9 cellular contexts compared by ENCODE assay signal in genomic region chr1:6127587-6128163, GRCh38. TPM values are rescaled to one million over a fixed set of nuclear protein-coding genes. Genes with fewer than 3 reads are reported as not detected.
DNase-seq lines count a peak whose midpoint lies in the region; ATAC-seq, FAIRE-seq and TF ChIP-seq lines count a peak whose summit lies in the region.
"Had no signal": no experiment of that assay in that cellular context is flagged by ENCODE, and none has a peak within 500 bp of the region (broad histone marks: within the 10 kb centered on the region; RNA-seq: fewer than 3 reads in every experiment).

No MANE protein-coding gene starts in this region.

- ATAC-seq in GM21576 (IDR thresholded peaks at IDR 0.05; ENCODE audit: unreplicated experiment) (no peak), GM19397 (IDR thresholded peaks at IDR 0.05; ENCODE audit: unreplicated experiment) (no peak)

- H3K27me3 ChIP-seq in astrocyte (ENCODE audit: insufficient read depth, low read length): no peaks in the 10 kb centered on the region
- H3K27me3 ChIP-seq in iPS-20b (ENCODE audit: insufficient read depth, low read length): peaks cover 23% of the 10 kb centered on the region

- H3K9ac ChIP-seq in astrocyte (ENCODE audit: low read length) (no peak overlapping the region), iPS-20b (ENCODE audit: low read depth, low read length) (no peak overlapping the region)

- H3K27ac Mint-ChIP-seq in T-helper 2 cell treated with Interferon-gamma antibody and Interleukin-4, amounts not matched to agents 5 μg/mL and 100 μg/mL, for 36 hours: no peak overlapping the region
- no peak overlapping the region for H3K27ac Mint-ChIP-seq in astrocyte (ENCODE audit: unreplicated experiment)

- H3K4me2 ChIP-seq in astrocyte (ENCODE audit: low read length): peak overlapping the region; percentile 71

- no peak overlapping the region for H3K4me3 Mint-ChIP-seq in T-helper 2 cell treated with Interferon-gamma antibody and Interleukin-4, amounts not matched to agents 5 μg/mL and 100 μg/mL, for 36 hours
- H3K4me3 Mint-ChIP-seq in astrocyte (ENCODE audit: unreplicated experiment): no peak overlapping the region

- no peaks in the 10 kb centered on the region for H3K79me2 ChIP-seq in astrocyte (ENCODE audit: insufficient read depth, low read length)

- H3K9me3 ChIP-seq in astrocyte (ENCODE audit: insufficient read depth, low read depth, low read length) (peaks cover 8% of the 10 kb centered on the region), iPS-20b (ENCODE audit: insufficient read depth, low read depth, low read length) (0 out of 2 replicates have a peak, but pooled peaks cover 5% of the 10 kb centered on the region)

- DNase-seq in NCI-H2081 (lab: John Stamatoyannopoulos, UW) (peak; percentile 39 to 54), NCI-H2081 treated with DMSO at 0.1 percent for 48 hours (lab: John Stamatoyannopoulos, UW) (no peak), astrocyte (ENCODE audit: low read depth) (peak; percentile 11)
- DNase-seq in T-helper 2 cell treated with Interferon-gamma antibody and Interleukin-4, amounts not matched to agents 5 μg/mL and 100 μg/mL, for 36 hours (ENCODE audit: low spot score): peak; percentile 49
- DNase-seq in stimulated activated CD4-positive, alpha-beta T cell treated with anti-CD3 and anti-CD28 coated beads, Interleukin-1b, Interleukin-23, amount 100 ng/mL, for 24 hours (ENCODE audit: low read depth in 4 of 4, low spot score in 1 of 4): peak; percentile 21 to 68 (median 62)

- no peaks in the 10 kb centered on the region for H4K20me1 ChIP-seq in astrocyte (ENCODE audit: insufficient read depth, low read length)

- no peaks in the 10 kb centered on the region for H3K27me3 Mint-ChIP-seq in T-helper 2 cell treated with Interferon-gamma antibody and Interleukin-4, amounts not matched to agents 5 μg/mL and 100 μg/mL, for 36 hours (ENCODE audit: low read depth)
- H3K27me3 Mint-ChIP-seq in astrocyte (ENCODE audit: low read depth, unreplicated experiment): peaks cover 42% of the 10 kb centered on the region

- TF ChIP-seq CTCF in astrocyte (IDR thresholded peaks at IDR 0.05; ENCODE audit: insufficient read depth, low read depth, low read length): no peak

- H3K27ac ChIP-seq in astrocyte (ENCODE audit: low read depth, low read length) (no peak overlapping the region), iPS-20b (ENCODE audit: low read length) (no peak overlapping the region)

- no peak overlapping the region for H3K4me3 ChIP-seq in astrocyte (ENCODE audit: insufficient read depth, low read depth, low read length)
- H3K4me3 ChIP-seq in iPS-20b (ENCODE audit: low read length): peak overlapping the region; percentile 56; the same call in 1 of the 2 replicates

- no peaks in the 10 kb centered on the region for H3K4me1 Mint-ChIP-seq in T-helper 2 cell treated with Interferon-gamma antibody and Interleukin-4, amounts not matched to agents 5 μg/mL and 100 μg/mL, for 36 hours (ENCODE audit: low read depth)
- H3K4me1 Mint-ChIP-seq in astrocyte (ENCODE audit: low read depth, unreplicated experiment): no peaks in the 10 kb centered on the region

- H3K36me3 Mint-ChIP-seq in T-helper 2 cell treated with Interferon-gamma antibody and Interleukin-4, amounts not matched to agents 5 μg/mL and 100 μg/mL, for 36 hours (ENCODE audit: low read depth): no peaks in the 10 kb centered on the region
- no peaks in the 10 kb centered on the region for H3K36me3 Mint-ChIP-seq in astrocyte (ENCODE audit: low read depth, unreplicated experiment)

- H2AFZ ChIP-seq in astrocyte (ENCODE audit: low read depth, low read length): peak overlapping the region; percentile 77

- no peaks in the 10 kb centered on the region for H3K36me3 ChIP-seq in astrocyte (ENCODE audit: insufficient read depth, low read length)
- H3K36me3 ChIP-seq in iPS-20b (ENCODE audit: insufficient read depth, low read depth, low read length): no peaks in the 10 kb centered on the region

- peaks cover 3% of the 10 kb centered on the region for H3K9me3 Mint-ChIP-seq in T-helper 2 cell treated with Interferon-gamma antibody and Interleukin-4, amounts not matched to agents 5 μg/mL and 100 μg/mL, for 36 hours
- peaks cover 20% of the 10 kb centered on the region for H3K9me3 Mint-ChIP-seq in astrocyte (ENCODE audit: unreplicated experiment)

- H3K4me1 ChIP-seq in astrocyte (ENCODE audit: insufficient read depth, low read length) (no peaks in the 10 kb centered on the region), iPS-20b (ENCODE audit: insufficient read depth, low read length) (no peaks in the 10 kb centered on the region; the same call in 1 of the 2 replicates)

- FAIRE-seq in astrocyte (lab: Jason Lieb, UNC): no peak
- FAIRE-seq: A204.1 had no signal

RNA-seq across cellular contexts. Expression of gene CHD5, which starts 52.4 kb away (rescaled TPM):
- total RNA-seq in astrocyte: 0.14 and 0.18 TPM in 2 replicates
